27 cellular contexts compared by ENCODE assay signal in genomic region chr5:10653033-10653432, GRCh38.
A peak's percentile ranks its signal among the peaks of the same experiment; 100 is the strongest.
DNase-seq lines count a peak whose midpoint lies in the region; ATAC-seq and TF ChIP-seq lines count a peak whose summit lies in the region.
"Had no signal": no experiment of that assay in that cellular context is flagged by ENCODE, and none has a peak within 500 bp of the region (broad histone marks: within the 10 kb centered on the region; RNA-seq: fewer than 3 reads in every experiment).

No MANE protein-coding gene starts in this region.

- no peak overlapping the region for H3K27ac ChIP-seq in neuronal stem cell (replicated peaks; ENCODE audit: low read length)
- H3K27ac ChIP-seq: lower lobe of right lung, tibial artery had no signal

- no peak overlapping the region for H2AFZ ChIP-seq in neuronal stem cell (ENCODE audit: low read length)

- no peak overlapping the region for H2BK15ac ChIP-seq in neuronal stem cell (ENCODE audit: low read length)

- no peak overlapping the region for H4K91ac ChIP-seq in neuronal stem cell (ENCODE audit: low read depth, low read length, poor library complexity)

- WGBS in neuronal stem cell (ENCODE audit: extremely low coverage in 2 of 2, insufficient read length in 2 of 2, insufficient replicate concordance in 1 of 2), 2 donors = no CpG with 5 or more reads among the region's 4 CpGs

- H3K4me3 ChIP-seq in AG10803 (ENCODE audit: low read length) = no peak overlapping the region
- no peak overlapping the region for H3K4me3 ChIP-seq in MG63
- no peak overlapping the region for H3K4me3 ChIP-seq in neuronal stem cell (ENCODE audit: low read length in 2 of 2)
- H3K4me3 ChIP-seq: HAP-1, lower lobe of right lung, tibial artery had no signal

- DNase-seq in AG10803 (ENCODE audit: low read depth) (peak; percentile 65), MG63 (peak; percentile 69), fibroblast of the conjunctiva (ENCODE audit: low read depth) (peak; percentile 14), neuronal stem cell (ENCODE audit: low spot score) (no peak), NCI-H1930 (lab: John Stamatoyannopoulos, UW) (no peak), 8988T (no peak)
- no peak for DNase-seq in stimulated activated naive CD4-positive, alpha-beta T cell (lab: John Stamatoyannopoulos, UW)
- DNase-seq: activated CD8-positive, alpha-beta T cell treated with anti-CD3 and anti-CD28 coated beads, Interleukin-2, amount 10 ng/mL, durations not matched to agents 7 days and 5 days; activated T-cell treated with anti-CD3 and anti-CD28 coated beads, Interleukin-2, amount 50 U/mL, for 4 hours; CD8-positive, alpha-beta T cell; DMS79 treated with DMSO at 0.1 percent for 48 hours; effector memory CD4-positive, alpha-beta T cell; Karpas-422; lower lobe of right lung; NCI-H1092; NCI-H2107; NCI-H510A; nucleus accumbens; retina; RPMI8226; T-helper 9 cell; tibial artery had no signal

- no peak overlapping the region for H3K18ac ChIP-seq in neuronal stem cell (ENCODE audit: low read length)

- H3K14ac ChIP-seq in neuronal stem cell (ENCODE audit: low read length) = no peak overlapping the region

- no peaks in the 10 kb centered on the region for H3K27me3 ChIP-seq in MG63
- no peaks in the 10 kb centered on the region for H3K27me3 ChIP-seq in neuronal stem cell (ENCODE audit: control insufficient read depth in 3 of 3, insufficient read depth in 3 of 3, low read depth in 1 of 3, low read length in 3 of 3)

- H3K36me3 ChIP-seq in MG63 (peaks cover 78% of the 10 kb centered on the region), neuronal stem cell (replicated peaks in 1 of 2; ENCODE audit: control insufficient read depth in 2 of 2, insufficient read depth in 2 of 2, low read length in 2 of 2) (no peaks in the 10 kb centered on the region)
- H3K36me3 ChIP-seq: HAP-1, lower lobe of right lung had no signal

- H3K79me1 ChIP-seq in neuronal stem cell (ENCODE audit: low read depth, low read length) = peaks cover 2% of the 10 kb centered on the region

- no peak overlapping the region for H4K8ac ChIP-seq in neuronal stem cell (ENCODE audit: low read depth, low read length)

- no peak overlapping the region for H3K4me2 ChIP-seq in neuronal stem cell (ENCODE audit: insufficient read depth, low read length, poor library complexity, severe bottlenecking)

- H2AK5ac ChIP-seq in neuronal stem cell (ENCODE audit: low read depth, low read length) = no peak overlapping the region

- H3K4ac ChIP-seq in neuronal stem cell (ENCODE audit: low read length) = no peak overlapping the region

- peaks cover 8 to 10% of the 10 kb centered on the region in 2 donors for H3K4me1 ChIP-seq in neuronal stem cell (ENCODE audit: control insufficient read depth in 2 of 2, insufficient read depth in 1 of 2, low read depth in 1 of 2, low read length in 2 of 2)
- H3K4me1 ChIP-seq: HAP-1, lower lobe of right lung, tibial artery had no signal

- H3K9me3 ChIP-seq in MG63 = no peaks in the 10 kb centered on the region
- no peaks in the 10 kb centered on the region for H3K9me3 ChIP-seq in neuronal stem cell (replicated peaks in 1 of 2; ENCODE audit: control insufficient read depth in 2 of 2, insufficient read depth in 1 of 2, low read depth in 1 of 2, low read length in 2 of 2)
- H3K9me3 ChIP-seq: HAP-1, lower lobe of right lung, tibial artery had no signal

- H2BK120ac ChIP-seq in neuronal stem cell (ENCODE audit: low read depth, low read length) = peak overlapping the region; percentile 22

- no peak overlapping the region for H3K9ac ChIP-seq in neuronal stem cell (ENCODE audit: low read depth, low read length, poor library complexity)

- no peak overlapping the region for H3K23ac ChIP-seq in neuronal stem cell (ENCODE audit: low read depth, low read length, poor library complexity)

- H2BK12ac ChIP-seq in neuronal stem cell (ENCODE audit: low read length) = no peak overlapping the region

- no peak for ATAC-seq in GM18867 (IDR thresholded peaks at IDR 0.05; ENCODE audit: unreplicated experiment)
- ATAC-seq: activated CD8-positive, alpha-beta T cell treated with anti-CD3 and anti-CD28 coated beads, Interleukin-2, amount 10 ng/mL, durations not matched to agents 7 days and 5 days; activated naive CD4-positive, alpha-beta T cell treated with anti-CD3 and anti-CD28 coated beads, Interleukin-2, amount 50 U/mL, for 72 hours; activated T-cell treated with anti-CD3 and anti-CD28 coated beads, Interleukin-2, amount 50 U/mL, for 4 hours; CD8-positive, alpha-beta T cell; esophagus mucosa; lower lobe of right lung; WTC11 had no signal

- no peak for TF ChIP-seq CTCF in AG10803 (conservative IDR thresholded peaks at IDR 0.05; ENCODE audit: low read length)

- no peak overlapping the region for H2BK5ac ChIP-seq in neuronal stem cell (ENCODE audit: low read length)

Comparison
In these comparisons a context has a peak if more than half of its experiments do, and no peak if none do; other contexts are left out.
1. DNase-seq: peak in AG10803 (single experiment), MG63 (single experiment) and fibroblast of the conjunctiva (single experiment); none in neuronal stem cell (single experiment), NCI-H1930 (0 of 2), 8988T (single experiment) and stimulated activated naive CD4-positive, alpha-beta T cell (0 of 6).